Comparison of ENCODE assay signal across 1 cellular context in the genomic region with DNA sequence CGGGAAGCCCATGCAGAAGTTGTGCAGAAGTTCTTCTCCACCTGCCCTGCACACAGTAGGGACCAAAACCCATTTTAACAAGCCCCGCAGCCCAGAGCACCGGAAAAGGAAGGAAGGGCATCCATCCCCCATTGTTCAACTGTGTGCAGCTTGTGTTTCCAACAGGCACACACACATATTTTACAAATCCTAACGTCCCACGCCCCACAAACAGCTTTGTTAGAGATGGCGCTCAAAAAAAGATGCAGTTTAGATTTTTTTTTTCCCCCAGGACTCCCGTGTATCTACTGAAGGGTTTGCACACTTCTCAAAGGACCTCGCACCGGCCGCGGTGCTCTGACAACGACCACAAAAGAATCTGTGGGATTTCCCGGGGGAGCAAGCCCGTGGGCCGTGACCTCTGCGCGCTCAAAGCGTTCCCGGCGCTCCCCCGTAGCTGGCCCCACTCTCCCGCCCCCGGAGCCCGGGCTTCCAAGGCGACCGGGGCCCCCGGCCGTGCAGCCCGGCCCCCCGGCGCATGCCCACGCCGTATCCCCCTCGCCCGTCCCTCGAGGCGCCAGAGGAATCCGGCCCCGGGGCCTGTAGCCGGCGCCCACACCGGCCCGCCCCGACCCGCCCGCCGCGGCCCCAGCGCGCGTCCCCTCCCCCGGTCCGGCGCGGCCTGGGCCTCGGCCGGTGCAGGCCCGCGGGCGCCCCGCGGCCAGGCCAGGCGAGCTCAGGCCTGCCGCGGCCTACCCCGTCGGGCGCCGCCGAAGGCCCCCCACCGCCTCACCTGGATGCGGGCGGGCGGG.
TF ChIP-seq lines count a peak whose summit lies in the region.

No MANE protein-coding gene starts in this region.

TF ChIP-seq in GM12878, 131 proteins besides CTCF, POLR2A, EP300 and RAD21 (continued from another document):
- TF ChIP-seq EGR1 (IDR thresholded peaks at IDR 0.05; ENCODE audit: borderline replicate concordance in 1 of 2, low read depth in 2 of 2, low read length in 2 of 2), result peak in 1 of 2 experiments; percentile 76; a peak in 2 of 3 replicates
- peak; percentile 44; the same call in 1 of the 2 replicates for TF ChIP-seq NR2F1 (conservative IDR thresholded peaks at IDR 0.05)
- TF ChIP-seq PAX5 (IDR thresholded peaks at IDR 0.05; ENCODE audit: borderline replicate concordance, low read depth, low read length), result 0 out of 2 replicates have a peak, but pooled peaks have one; percentile 19
- TF ChIP-seq RUNX3 (IDR thresholded peaks at IDR 0.05; ENCODE audit: low read length), result peak; percentile 52; the same call in 1 of the 2 replicates
